8 cellular contexts compared by ENCODE assay signal in the genomic region with DNA sequence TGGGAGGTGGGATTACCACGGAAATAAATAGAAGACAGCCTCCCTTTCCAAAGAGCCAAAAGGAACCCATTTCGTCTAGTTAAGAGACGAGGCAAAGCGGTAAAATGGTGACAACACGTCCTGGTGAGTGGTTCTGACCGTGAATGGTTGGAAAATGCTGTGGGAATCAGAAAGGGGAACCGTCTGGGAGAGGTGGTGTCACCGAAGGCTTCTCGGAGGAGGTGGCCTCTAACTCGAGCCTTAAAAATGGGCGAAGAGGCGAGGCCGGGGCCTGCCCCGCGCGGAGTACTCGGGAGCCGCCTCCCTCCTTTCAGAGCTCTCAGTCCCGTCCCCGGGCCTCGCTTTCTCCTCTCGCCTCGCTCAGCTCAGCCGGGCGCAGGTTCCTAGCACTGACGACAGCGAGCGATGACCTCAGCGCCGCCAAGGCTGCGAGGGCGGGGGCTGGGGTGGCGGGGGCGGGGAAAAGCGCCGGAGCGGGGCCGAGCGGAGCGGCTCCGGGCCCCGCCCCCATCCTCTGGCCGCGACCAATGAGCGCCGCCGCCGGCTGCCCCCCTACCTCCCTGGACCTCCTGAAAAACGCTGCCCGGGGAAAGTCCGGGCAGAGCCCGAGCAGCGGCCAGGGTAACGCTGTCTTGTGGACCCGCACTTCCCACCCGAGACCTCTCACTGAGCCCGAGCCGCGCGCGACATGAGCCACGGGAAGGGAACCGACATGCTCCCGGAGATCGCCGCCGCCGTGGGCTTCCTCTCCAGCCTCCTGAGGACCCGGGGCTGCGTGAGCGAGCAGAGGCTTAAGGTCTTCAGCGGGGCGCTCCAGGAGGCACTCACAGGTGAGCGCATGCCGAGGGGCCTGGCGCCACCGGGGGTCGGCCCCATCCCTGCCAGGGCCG.
A peak's percentile ranks its signal among the peaks of the same experiment; 100 is the strongest.
DNase-seq lines count a peak whose midpoint lies in the region; ATAC-seq and TF ChIP-seq lines count a peak whose summit lies in the region.

A gene with protein sequence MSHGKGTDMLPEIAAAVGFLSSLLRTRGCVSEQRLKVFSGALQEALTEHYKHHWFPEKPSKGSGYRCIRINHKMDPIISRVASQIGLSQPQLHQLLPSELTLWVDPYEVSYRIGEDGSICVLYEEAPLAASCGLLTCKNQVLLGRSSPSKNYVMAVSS (plus strand): TSS at position 601 of the 890 bp plus-strand sequence. CDS start 88 bp downstream, at position 689.

- DNase-seq in AG09319 (ENCODE audit: extremely low read depth, low read depth) (peak; percentile 69), NCI-H446 (lab: John Stamatoyannopoulos, UW) (peak; percentile 97), cerebellar cortex (ENCODE audit: low spot score) (peak; percentile 94), islet precursor cell (peak; percentile 96)
- DNase-seq in activated CD4-positive, CD25-positive, alpha-beta regulatory T cell treated with anti-CD3 and anti-CD28 coated beads, Interleukin-2, amount 50 U/mL, for 72 hours, result peak; percentile 87
- DNase-seq in stimulated activated CD4-positive, alpha-beta T cell treated with anti-CD3 and anti-CD28 coated beads, Interleukin-12 subunit alpha, Interleukin-12 subunit beta, amount 100 ng/mL, for 48 hours (ENCODE audit: low read depth in 2 of 3, low spot score in 1 of 3), result peak; percentile 78 to 88 (median 86)

- no peak for TF ChIP-seq CTCF in AG09319 (IDR thresholded peaks at IDR 0.05; ENCODE audit: low read depth, low read length)

- ATAC-seq in GM19043 (IDR thresholded peaks at IDR 0.05; ENCODE audit: low read depth, unreplicated experiment), result peak; percentile 65
- peak; percentile 75 for ATAC-seq in HG03354 (IDR thresholded peaks at IDR 0.05; ENCODE audit: poor library complexity, severe bottlenecking, unreplicated experiment)

Comparison
In these comparisons a context has a peak if more than half of its experiments do, and no peak if none do; other contexts are left out.
1. Peak in every context shown above with its lines: DNase-seq and ATAC-seq.